In the genomic region with DNA sequence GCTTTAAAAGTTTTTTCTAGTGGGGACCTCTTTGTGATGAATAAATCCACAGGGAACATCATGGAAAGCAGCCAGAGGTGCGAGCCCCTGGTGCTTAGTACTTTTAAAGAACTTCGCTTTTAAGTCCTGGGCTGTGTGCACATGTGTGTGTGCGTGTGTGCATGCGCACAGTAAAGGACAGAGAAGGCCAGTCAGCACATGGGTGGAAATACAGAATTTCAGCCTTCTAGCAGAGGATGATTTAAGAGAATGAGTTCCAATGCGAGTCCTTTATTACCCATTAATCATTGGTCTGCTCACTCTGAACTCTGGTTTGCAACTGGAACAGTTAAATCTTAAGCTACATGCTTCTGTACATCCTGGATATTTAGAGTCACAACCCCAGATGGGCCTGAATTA, we compare ENCODE assay signal across 10 cellular contexts. TPM values are rescaled to one million over a fixed set of nuclear protein-coding genes. Genes with fewer than 3 reads are reported as not detected.
DNase-seq lines count a peak whose midpoint lies in the region; TF ChIP-seq lines count a peak whose summit lies in the region.
"Had no signal": no experiment of that assay in that cellular context is flagged by ENCODE, and none has a peak within 500 bp of the region (broad histone marks: within the 10 kb centered on the region; RNA-seq: fewer than 3 reads in every experiment).

No MANE protein-coding gene starts in this region.

- CTCF ChIA-PET in Caco-2 (lab: Charles Lee), result interaction anchor here (0.7 to 1.0 kb wide), 3 partner anchors 195 to 1183 kb away, joined by 4 to 5 read pairs (median 5); no protein-coding TSS in a partner anchor

- no peaks in the 10 kb centered on the region for H3K27me3 Mint-ChIP-seq in Caco-2 (ENCODE audit: insufficient read depth, unreplicated experiment)

- peaks cover 83% of the 10 kb centered on the region for H3K4me1 ChIP-seq in Caco-2
- H3K4me1 ChIP-seq in adipocyte (ENCODE audit: control insufficient read depth, insufficient read depth, low read length), result peaks cover 73% of the 10 kb centered on the region
- H3K4me1 ChIP-seq in cardiac muscle cell (ENCODE audit: low read depth), result peaks cover 72% of the 10 kb centered on the region
- H3K4me1 ChIP-seq in prostate gland (replicated peaks), result peaks cover 29% of the 10 kb centered on the region

- H3K27me3 ChIP-seq in Caco-2 (replicated peaks; ENCODE audit: control insufficient read depth, insufficient read depth, low read length), result no peaks in the 10 kb centered on the region
- H3K27me3 ChIP-seq in adipocyte (replicated peaks; ENCODE audit: control insufficient read depth, insufficient read depth, low read length), result no peaks in the 10 kb centered on the region
- no peaks in the 10 kb centered on the region for H3K27me3 ChIP-seq in cardiac muscle cell
- no peaks in the 10 kb centered on the region for H3K27me3 ChIP-seq in prostate gland (replicated peaks; ENCODE audit: insufficient read depth)

- POLR2A ChIA-PET in Caco-2 (lab: Charles Lee), result interaction anchor here (0.6 to 1.2 kb wide), 3 partner anchors 12 to 110 kb away, joined by 3 to 4 read pairs (median 4); no protein-coding TSS in a partner anchor

- H3K9me3 ChIP-seq in Caco-2, result no peaks in the 10 kb centered on the region
- H3K9me3 ChIP-seq in adipocyte (ENCODE audit: control insufficient read depth, low read length), result no peaks in the 10 kb centered on the region
- H3K9me3 ChIP-seq in cardiac muscle cell (ENCODE audit: low read depth), result no peaks in the 10 kb centered on the region
- no peaks in the 10 kb centered on the region for H3K9me3 ChIP-seq in prostate gland

- WGBS in prostate gland, result 46% methylated on average over 5 of the region's 5 CpGs
- 60 to 63% methylated on average over 5 of the region's 5 CpGs for WGBS in lower leg skin, 2 donors

- H3K4me3 ChIP-seq in Caco-2 (ENCODE audit: low read depth, low read length) (no peak overlapping the region), adipocyte (ENCODE audit: low read length) (peak overlapping the region; percentile 64), cardiac muscle cell (no peak overlapping the region), prostate gland (no peak overlapping the region), lower leg skin (ENCODE audit: low read depth, poor library complexity, severe bottlenecking) (no peak overlapping the region)

- H3K4me1 Mint-ChIP-seq in Caco-2 (ENCODE audit: low read depth, unreplicated experiment), result peaks cover 84% of the 10 kb centered on the region

- no peaks in the 10 kb centered on the region for H3K9me3 Mint-ChIP-seq in Caco-2 (ENCODE audit: unreplicated experiment)
- H3K9me3 Mint-ChIP-seq: activated T-cell treated with anti-CD3 and anti-CD28 coated beads, Interleukin-2, amount 50 U/mL, for 4 hours had no signal

- peak overlapping the region; percentile 82 for H3K27ac Mint-ChIP-seq in Caco-2 (ENCODE audit: unreplicated experiment)

- intact Hi-C loops in Caco-2 (cut with micrococcal nuclease; ENCODE audit: unreplicated experiment) (no loop called here), prostate gland (cut with DNase I) (no loop called here), lower leg skin (cut with DNase I; ENCODE audit: low total_unique reads) (no loop called here)

- TF ChIP-seq POLR2A in prostate gland (IDR thresholded peaks at IDR 0.05), result no peak
- TF ChIP-seq POLR2A in lower leg skin (IDR thresholded peaks at IDR 0.05), result no peak

- DNase-seq in Caco-2 (no peak), adipocyte (ENCODE audit: low read depth) (no peak), cardiac muscle cell (ENCODE audit: low read depth in 1 of 2, low spot score in 1 of 2) (no peak), prostate gland (ENCODE audit: low spot score) (no peak), GM19240 (ENCODE audit: insufficient read length, low spot score) (no peak), lower leg skin (ENCODE audit: low spot score in 2 of 2) (no peak), GM20000 (ENCODE audit: low spot score) (no peak), NCI-H1930 (lab: John Stamatoyannopoulos, UW) (no peak)
- DNase-seq: activated T-cell treated with anti-CD3 and anti-CD28 coated beads, Interleukin-2, amount 50 U/mL, for 4 hours had no signal

- TF ChIP-seq CTCF in Caco-2 (IDR thresholded peaks at IDR 0.05; ENCODE audit: insufficient read depth in 1 of 2, low read depth in 1 of 2, low read length in 1 of 2, severe bottlenecking in 1 of 2, unreplicated experiment in 1 of 2), result no peak
- no peak for TF ChIP-seq CTCF in cardiac muscle cell (IDR thresholded peaks at IDR 0.05; ENCODE audit: low read depth, low read length)
- no peak for TF ChIP-seq CTCF in prostate gland (IDR thresholded peaks at IDR 0.05)
- no peak for TF ChIP-seq CTCF in lower leg skin (IDR thresholded peaks at IDR 0.05)
- TF ChIP-seq CTCF in GM20000 (IDR thresholded peaks at IDR 0.05; ENCODE audit: extremely low read depth, missing control alignments), result no peak

- H3K36me3 ChIP-seq in Caco-2 (ENCODE audit: control insufficient read depth, insufficient read depth, low read length) (no peaks in the 10 kb centered on the region), adipocyte (ENCODE audit: control insufficient read depth, insufficient read depth, low read length, severe bottlenecking) (no peaks in the 10 kb centered on the region), cardiac muscle cell (no peaks in the 10 kb centered on the region), prostate gland (no peaks in the 10 kb centered on the region)

- H3K4me3 Mint-ChIP-seq in Caco-2 (ENCODE audit: unreplicated experiment), result peak overlapping the region; percentile 62
- H3K4me3 Mint-ChIP-seq: activated T-cell treated with anti-CD3 and anti-CD28 coated beads, Interleukin-2, amount 50 U/mL, for 4 hours had no signal

- BruUV-seq in Caco-2 (replicated peaks; lab: Mats Ljungman, UMichigan), result no TSS peak

- H3K27ac ChIP-seq in cardiac muscle cell (peak overlapping the region; percentile 89), prostate gland (peak overlapping the region; percentile 83 to 85)
- H3K27ac ChIP-seq: HL-60 had no signal

- peak overlapping the region; percentile 87 for H3K9ac ChIP-seq in adipocyte (ENCODE audit: low read length)

- H3K36me3 Mint-ChIP-seq in Caco-2 (ENCODE audit: insufficient read depth, unreplicated experiment), result peaks cover 35% of the 10 kb centered on the region

RNA-seq across cellular contexts. Expression of a gene that starts 18.9 kb away (rescaled TPM):
- total RNA-seq in Caco-2 (2022), result 134 and 144 TPM in 2 replicates
- total RNA-seq in cardiac muscle cell, result 73.9 and 105 TPM in 2 replicates
- polyA plus RNA-seq in cardiac muscle cell, result 45.9 and 52.0 TPM in 2 replicates
- total RNA-seq in prostate gland, result 10 to 100 TPM; 47.9 to 87.0 TPM
- total RNA-seq in lower leg skin, result 10 to 100 TPM; 45.7 to 88.7 (median 71.4) TPM
